ENCODE assay signal across 9 cellular contexts in genomic region chr2:152099655-152100050, GRCh38. TPM values are rescaled to one million over a fixed set of nuclear protein-coding genes. Genes with fewer than 3 reads are reported as not detected.
DNase-seq lines count a peak whose midpoint lies in the region; ATAC-seq, FAIRE-seq and TF ChIP-seq lines count a peak whose summit lies in the region.
"Had no signal": no experiment of that assay in that cellular context is flagged by ENCODE, and none has a peak within 500 bp of the region (broad histone marks: within the 10 kb centered on the region; RNA-seq: fewer than 3 reads in every experiment).

No MANE protein-coding gene starts in this region.

- no peaks in the 10 kb centered on the region for H3K79me2 ChIP-seq in HepG2 (ENCODE audit: insufficient read depth, low read length)
- H3K79me2 ChIP-seq in GM12878 (ENCODE audit: control insufficient read depth, insufficient read depth, low read length): 0 out of 2 replicates have a peak, but pooled peaks cover 5% of the 10 kb centered on the region

- peaks cover 19 to 69% of the 10 kb centered on the region in 2 experiments; a peak in 4 of 5 replicates for H3K27me3 ChIP-seq in HepG2 (ENCODE audit: control insufficient read depth in 1 of 2, insufficient read depth in 2 of 2, low read length in 2 of 2)
- H3K27me3 ChIP-seq in right lobe of liver: no peaks in the 10 kb centered on the region
- H3K27me3 ChIP-seq in GM12878 (replicated peaks in 1 of 2; ENCODE audit: control insufficient read depth in 2 of 2, insufficient read depth in 2 of 2, low read length in 1 of 2): peaks cover 5% of the 10 kb centered on the region in 2 experiments; a peak in 2 of 4 replicates
- peaks cover 19% of the 10 kb centered on the region for H3K27me3 ChIP-seq in muscle layer of duodenum (ENCODE audit: low read depth, low read length)

- FAIRE-seq in HepG2 (lab: Jason Lieb, UNC) (no peak), GM12878 (lab: Jason Lieb, UNC) (no peak)

- no peak for TF ChIP-seq POLR2A in HepG2 (IDR thresholded peaks at IDR 0.05; ENCODE audit: insufficient read depth in 1 of 2, low read depth in 2 of 2, low read length in 2 of 2)
- no peak for TF ChIP-seq POLR2A in right lobe of liver (IDR thresholded peaks at IDR 0.05)
- no peak for TF ChIP-seq POLR2A in GM12878 (IDR thresholded peaks at IDR 0.05; ENCODE audit: low read depth, low read length)

- peak overlapping the region; percentile 77 for H3K4me2 ChIP-seq in HepG2 (ENCODE audit: low read depth, low read length)
- H3K4me2 ChIP-seq in GM12878 (ENCODE audit: control insufficient read depth, insufficient read depth): peak overlapping the region; percentile 94

- ATAC-seq in HepG2: no peak
- no peak for ATAC-seq in right lobe of liver
- ATAC-seq in GM12878: no peak

- CTCF ChIA-PET in HepG2 (lab: Yijun Ruan, JAX; ENCODE audit: low intra/inter-chr PET ratio, low total read pairs) (no interaction called here), GM12878 (lab: Yijun Ruan, JAX) (no interaction called here)

- in situ Hi-C loops in HepG2 (cut with HindIII; ENCODE audit: extremely low pct_ligation_motif_present, low pct_unique_long_range_greater_than_20kb) (no loop called here), GM12878 (cut with MboI) (no loop called here)

- intact Hi-C loops in HepG2 (cut with micrococcal nuclease; ENCODE audit: unreplicated experiment) (no loop called here), right lobe of liver (cut with DNase I) (no loop called here), GM12878 (cut with micrococcal nuclease; ENCODE audit: unreplicated experiment) (no loop called here)

- RAD21 ChIA-PET in GM12878 (lab: Charles Lee; ENCODE audit: unreplicated experiment): no interaction called here

- H3K36me3 ChIP-seq in HepG2 (replicated peaks in 1 of 2; ENCODE audit: control insufficient read depth in 1 of 2, insufficient read depth in 2 of 2, low read length in 2 of 2): no peaks in the 10 kb centered on the region
- H3K36me3 ChIP-seq in right lobe of liver: no peaks in the 10 kb centered on the region
- no peaks in the 10 kb centered on the region for H3K36me3 ChIP-seq in GM12878 (ENCODE audit: control insufficient read depth in 2 of 2, insufficient read depth in 2 of 2, low read length in 1 of 2)
- H3K36me3 ChIP-seq in muscle layer of duodenum (ENCODE audit: control insufficient read depth in 1 of 2, insufficient read depth in 2 of 2, low read length in 2 of 2): no peaks in the 10 kb centered on the region

- SMC1A ChIA-PET in GM12878 (lab: Charles Lee; ENCODE audit: uncharacterized antibody, unreplicated experiment): no interaction called here

- H3K27ac ChIP-seq in HepG2 (ENCODE audit: extremely low read length, insufficient read depth, low read length) (no peak overlapping the region), right lobe of liver (no peak overlapping the region), GM12878 (ENCODE audit: control insufficient read depth, insufficient read depth) (no peak overlapping the region), muscle layer of duodenum (ENCODE audit: low read length) (no peak overlapping the region)
- H3K27ac ChIP-seq: HL-60 had no signal

- TF ChIP-seq CTCF in HepG2 (CRISPR knock-in tag; IDR thresholded peaks at IDR 0.05) (no peak), right lobe of liver (IDR thresholded peaks at IDR 0.05) (no peak), GM12878 (IDR thresholded peaks at IDR 0.05 in 2 of 3, conservative IDR thresholded peaks at IDR 0.05 in 1 of 3; ENCODE audit: control insufficient read depth in 2 of 3, extremely low read depth in 1 of 3, insufficient read depth in 1 of 3, low read depth in 3 of 3, low read length in 3 of 3) (no peak)

- H3K9me3 ChIP-seq in HepG2 (ENCODE audit: low read length) (no peaks in the 10 kb centered on the region), right lobe of liver (no peaks in the 10 kb centered on the region), GM12878 (replicated peaks; ENCODE audit: control insufficient read depth, insufficient read depth, low read length) (no peaks in the 10 kb centered on the region), muscle layer of duodenum (ENCODE audit: control insufficient read depth in 1 of 2, low read length in 2 of 2) (no peaks in the 10 kb centered on the region)

- H3K4me1 ChIP-seq in HepG2 (ENCODE audit: insufficient read depth, low read length) (peaks cover 38% of the 10 kb centered on the region), right lobe of liver (peaks cover 0 to 18% (median 4%) of the 10 kb centered on the region in 4 donors), GM12878 (ENCODE audit: control insufficient read depth, insufficient read depth, low read length) (peaks cover 5% of the 10 kb centered on the region), muscle layer of duodenum (ENCODE audit: control insufficient read depth in 1 of 2, insufficient read depth in 2 of 2, low read length in 2 of 2) (peaks cover 4 to 16% of the 10 kb centered on the region in 2 donors)

- H3K9ac ChIP-seq in HepG2 (ENCODE audit: insufficient read depth, low read depth, low read length) (no peak overlapping the region), GM12878 (ENCODE audit: control insufficient read depth, insufficient read depth, low read length) (no peak overlapping the region)

- no peak for TF ChIP-seq RAD21 in HepG2 (CRISPR knock-in tag; IDR thresholded peaks at IDR 0.05)
- TF ChIP-seq RAD21 in GM12878 (IDR thresholded peaks at IDR 0.05; ENCODE audit: insufficient read depth, low read depth, low read length): no peak

- POLR2A ChIA-PET in HepG2 (lab: Yijun Ruan, JAX) (no interaction called here), GM12878 (lab: Charles Lee) (no interaction called here)

- no peak for TF ChIP-seq EP300 in HepG2 (IDR thresholded peaks at IDR 0.05; ENCODE audit: low read depth in 2 of 2, low read length in 2 of 2)
- TF ChIP-seq EP300 in HepG2 (CRISPR knock-in tag; IDR thresholded peaks at IDR 0.05; ENCODE audit: borderline replicate concordance): no peak
- no peak for TF ChIP-seq EP300 in GM12878 (IDR thresholded peaks at IDR 0.05; ENCODE audit: borderline replicate concordance in 1 of 2, control insufficient read depth in 1 of 2, low read depth in 2 of 2, low read length in 2 of 2)

- H3K4me3 ChIP-seq in HepG2 (replicated peaks in 1 of 3; ENCODE audit: insufficient read depth in 1 of 3, low read depth in 2 of 3, low read length in 3 of 3) (peak overlapping the region in 1 of 3 experiments; percentile 71; a peak in 2 of 6 replicates), right lobe of liver (no peak overlapping the region), GM12878 (peak overlapping the region; percentile 76), muscle layer of duodenum (ENCODE audit: low read depth in 1 of 2, low read length in 2 of 2) (peak overlapping the region; percentile 60 to 90)

- WGBS in HepG2 (ENCODE audit: low lambda C conversion rate): 55% methylated on average over 9 of the region's 9 CpGs
- WGBS in right lobe of liver (ENCODE audit: insufficient coverage, low coverage, low lambda C conversion rate, missing lambda C conversion rate): 34% methylated on average over 9 of the region's 9 CpGs
- 57% methylated on average over 9 of the region's 9 CpGs for WGBS in GM12878 (ENCODE audit: insufficient coverage, insufficient replicate concordance, low lambda C conversion rate, missing lambda C conversion rate)

- BruUV-seq in HepG2 (replicated peaks; lab: Mats Ljungman, UMichigan) (no TSS peak), GM12878 (replicated peaks; lab: Mats Ljungman, UMichigan) (no TSS peak)

- H4K20me1 ChIP-seq in HepG2 (ENCODE audit: insufficient read depth, low read length) (no peaks in the 10 kb centered on the region), GM12878 (ENCODE audit: control insufficient read depth, insufficient read depth) (no peaks in the 10 kb centered on the region)

- DNase-seq in HepG2 (ENCODE audit: low spot score) (no peak), right lobe of liver (no peak), GM12878 (ENCODE audit: low read depth, low spot score) (no peak), NCI-H2171 (lab: John Stamatoyannopoulos, UW) (no peak), C1 segment of cervical spinal cord (lab: John Stamatoyannopoulos, UW) (no peak), SW 1271 (lab: John Stamatoyannopoulos, UW) (no peak)
- DNase-seq in effector CD8-positive, alpha-beta T cell (lab: John Stamatoyannopoulos, UW): no peak

- no peak overlapping the region for H2AFZ ChIP-seq in HepG2 (ENCODE audit: low read length)
- peak overlapping the region; percentile 79 for H2AFZ ChIP-seq in GM12878 (ENCODE audit: control insufficient read depth, low read depth, low read length)

RNA-seq across cellular contexts. Expression of gene CACNB4, which starts 0.8 kb away (rescaled TPM):
- total RNA-seq in HepG2 (2016; rRNA removed; fragmentation: Illumina TruSeq; extraction: Trizol) (9.5 and 14.3 TPM in 2 replicates), right lobe of liver (under 1 TPM; 0.06 to 0.49 (median 0.25) TPM), GM12878 (2014; rRNA removed) (13.1 and 17.7 TPM in 2 replicates), GM12878 (2014; rRNA removed; fragmentation: Illumina TruSeq; extraction: Trizol) (21.6 and 22.7 TPM in 2 replicates), GM12878 (2021) (18.2 and 19.4 TPM in 2 replicates)
- 8.4 and 9.3 TPM in 2 replicates for total RNA-seq in HepG2 (2016; cell fraction: cytosol; rRNA removed; fragmentation: Illumina TruSeq; extraction: Trizol; ENCODE audit: low read depth)
- 12.5 and 16.2 TPM in 2 replicates for total RNA-seq in HepG2 (2016; cell fraction: insoluble cytoplasmic fraction; rRNA removed; fragmentation: Illumina TruSeq; extraction: Trizol)
- 5.5 and 7.4 TPM in 2 replicates for total RNA-seq in HepG2 (2016; cell fraction: membrane; rRNA removed; fragmentation: Illumina TruSeq; extraction: Trizol)
- total RNA-seq in HepG2 (2016; cell fraction: nucleus; rRNA removed; fragmentation: Illumina TruSeq; extraction: Trizol): 49.9 and 50.0 TPM in 2 replicates
- polyA plus RNA-seq in HepG2 (2011; rRNA removed) (3.9 and 5.1 TPM in 2 replicates), GM12878 (2011; rRNA removed) (2.0 and 3.2 TPM in 2 replicates), GM12878 (2014; fragmentation: Illumina TruSeq; extraction: Trizol) (18.3 and 20.6 TPM in 2 replicates), GM12878 (2014; fragmentation: Nextera tagmentation; extraction: Ambion mirVana) (1 to 10 TPM; 2.8 to 4.9 TPM), GM12878 (2014; rRNA removed) (7.7 and 8.4 TPM in 2 replicates), GM12878 (2016; fragmentation: Nextera tagmentation; extraction: Ambion mirVana) (10 to 100 TPM in 1 of 2 experiments, 1 to 10 TPM in 1; 7.5 to 10.1 TPM)
- 1.0 and 1.2 TPM in 2 replicates for polyA plus RNA-seq in HepG2 (2011; cell fraction: cytosol; rRNA removed)
- 8.4 and 10.5 TPM in 2 replicates for polyA plus RNA-seq in HepG2 (2011; cell fraction: nucleus; rRNA removed)
- polyA plus RNA-seq in HepG2 (2012): 2.6 and 3.3 TPM in 2 replicates
- 0.25 and 0.48 TPM in 2 replicates for polyA plus RNA-seq in HepG2 (2016; cell fraction: cytosol; fragmentation: Illumina TruSeq; extraction: Trizol; ENCODE audit: low read depth)
- polyA plus RNA-seq in HepG2 (2016; cell fraction: insoluble cytoplasmic fraction; fragmentation: Illumina TruSeq; extraction: Trizol; ENCODE audit: low read depth): 5.0 and 5.5 TPM in 2 replicates
- 1.7 and 2.1 TPM in 2 replicates for polyA plus RNA-seq in HepG2 (2016; cell fraction: membrane; fragmentation: Illumina TruSeq; extraction: Trizol; ENCODE audit: low read depth)
- 26.0 and 29.1 TPM in 2 replicates for polyA plus RNA-seq in HepG2 (2016; cell fraction: nucleus; fragmentation: Illumina TruSeq; extraction: Trizol; ENCODE audit: insufficient read depth, low read depth)
- 0.35 and 13.9 TPM in 2 replicates for polyA minus RNA-seq in HepG2 (2011; rRNA and poly(A)+ RNA removed; ENCODE audit: low replicate concordance)
- polyA minus RNA-seq in HepG2 (2011; cell fraction: cytosol; rRNA and poly(A)+ RNA removed): 4.7 and 6.0 TPM in 2 replicates
- polyA minus RNA-seq in HepG2 (2011; cell fraction: nucleus; rRNA and poly(A)+ RNA removed): 47.0 and 50.5 TPM in 2 replicates
- total RNA-seq in GM12878 (2013; cell fraction: nucleolus; rRNA removed): 12.4 and 13.5 TPM in 2 replicates
- 5.9 TPM for polyA plus RNA-seq in GM12878 (2011; ENCODE audit: low read depth)
- polyA plus RNA-seq in GM12878 (2011; cell fraction: cytosol; rRNA removed): 0.59 and 0.82 TPM in 2 replicates
- 3.8 and 5.1 TPM in 2 replicates for polyA plus RNA-seq in GM12878 (2011; cell fraction: nucleus; rRNA removed)
- 6.5 and 8.3 TPM in 2 replicates for polyA plus RNA-seq in GM12878 (2012)
- 4.4 and 7.1 TPM in 2 replicates for polyA minus RNA-seq in GM12878 (2011; rRNA and poly(A)+ RNA removed)
- 0.52 and 1.5 TPM in 2 replicates for polyA minus RNA-seq in GM12878 (2011; cell fraction: cytosol; rRNA and poly(A)+ RNA removed)
- polyA minus RNA-seq in GM12878 (2011; cell fraction: nucleus; rRNA and poly(A)+ RNA removed): 5.9 and 9.2 TPM in 2 replicates

Comparison
In these comparisons a context has a peak if more than half of its experiments do, and no peak if none do; other contexts are left out.
1. RNA of gene CACNB4, which starts 0.8 kb away (total RNA-seq): 12.4 to 22.7 TPM in GM12878 and 5.5 to 50.0 TPM in HepG2; 0.06 to 0.49 TPM in right lobe of liver; every median in the first group is over 4 times any median in the second.
2. H3K4me3 ChIP-seq: peak in GM12878 (single experiment) and muscle layer of duodenum (2 of 2); none in right lobe of liver (0 of 3).